In genomic region chr7:117807688-117808087, GRCh38 we compare ENCODE assay signal across 2 cellular contexts.
TF ChIP-seq lines count a peak whose summit lies in the region.

No MANE protein-coding gene starts in this region.

TF ChIP-seq in GM23338, 12 proteins besides CTCF, POLR2A, EP300 and RAD21:
- no peak for TF ChIP-seq ETS1 (IDR thresholded peaks at IDR 0.05)
- TF ChIP-seq ZNF114 (CRISPR knock-in tag; IDR thresholded peaks at IDR 0.05), result no peak
- no peak for TF ChIP-seq ZNF462 (CRISPR knock-in tag; IDR thresholded peaks at IDR 0.05)
- TF ChIP-seq ZNF331 (CRISPR knock-in tag; IDR thresholded peaks at IDR 0.05; ENCODE audit: low read depth), result no peak
- TF ChIP-seq JUNB (IDR thresholded peaks at IDR 0.05; ENCODE audit: unreplicated experiment), result no peak
- no peak for TF ChIP-seq STAT1 (IDR thresholded peaks at IDR 0.05; ENCODE audit: unreplicated experiment)
- TF ChIP-seq CREB1 (CRISPR knock-in tag; IDR thresholded peaks at IDR 0.05; ENCODE audit: low read depth), result no peak
- TF ChIP-seq POLR2AphosphoS5 (IDR thresholded peaks at IDR 0.05; ENCODE audit: low read depth), result no peak
- TF ChIP-seq NANOG (IDR thresholded peaks at IDR 0.05; ENCODE audit: borderline replicate concordance), result no peak
- no peak for TF ChIP-seq EZH2 (IDR thresholded peaks at IDR 0.05; ENCODE audit: low read depth, unreplicated experiment)
- TF ChIP-seq REST (IDR thresholded peaks at IDR 0.05; ENCODE audit: unreplicated experiment), result no peak
- no peak for TF ChIP-seq EZH2phosphoT487 (IDR thresholded peaks at IDR 0.05; ENCODE audit: unreplicated experiment)

TF ChIP-seq in H1, 55 proteins besides CTCF, POLR2A, EP300 and RAD21:
- TF ChIP-seq CHD2 (IDR thresholded peaks at IDR 0.05; ENCODE audit: low read length) (no peak), MAX (IDR thresholded peaks at IDR 0.05) (no peak), ASH2L (IDR thresholded peaks at IDR 0.05; ENCODE audit: low read length) (no peak), PHF8 (conservative IDR thresholded peaks at IDR 0.05; ENCODE audit: low read depth, low read length) (no peak), SIRT6 (IDR thresholded peaks at IDR 0.05; ENCODE audit: low read length) (no peak), CBX8 (IDR thresholded peaks at IDR 0.05; ENCODE audit: borderline replicate concordance, low read depth, low read length) (no peak), RNF2 (IDR thresholded peaks at IDR 0.05; ENCODE audit: borderline replicate concordance, low read depth, low read length, missing control alignments, poor library complexity, severe bottlenecking) (no peak), FOSL1 (IDR thresholded peaks at IDR 0.05; ENCODE audit: insufficient read depth, low read depth, low read length) (no peak), GTF2F1 (IDR thresholded peaks at IDR 0.05; ENCODE audit: borderline replicate concordance, low read depth, low read length) (no peak)
